1 cellular context compared by ENCODE assay signal in genomic region chrX:47562615-47563243, GRCh38.
TF ChIP-seq lines count a peak whose summit lies in the region.

No MANE protein-coding gene starts in this region.

TF ChIP-seq in GM23338, 12 proteins besides CTCF, POLR2A, EP300 and RAD21:
- TF ChIP-seq, protein P1, sequence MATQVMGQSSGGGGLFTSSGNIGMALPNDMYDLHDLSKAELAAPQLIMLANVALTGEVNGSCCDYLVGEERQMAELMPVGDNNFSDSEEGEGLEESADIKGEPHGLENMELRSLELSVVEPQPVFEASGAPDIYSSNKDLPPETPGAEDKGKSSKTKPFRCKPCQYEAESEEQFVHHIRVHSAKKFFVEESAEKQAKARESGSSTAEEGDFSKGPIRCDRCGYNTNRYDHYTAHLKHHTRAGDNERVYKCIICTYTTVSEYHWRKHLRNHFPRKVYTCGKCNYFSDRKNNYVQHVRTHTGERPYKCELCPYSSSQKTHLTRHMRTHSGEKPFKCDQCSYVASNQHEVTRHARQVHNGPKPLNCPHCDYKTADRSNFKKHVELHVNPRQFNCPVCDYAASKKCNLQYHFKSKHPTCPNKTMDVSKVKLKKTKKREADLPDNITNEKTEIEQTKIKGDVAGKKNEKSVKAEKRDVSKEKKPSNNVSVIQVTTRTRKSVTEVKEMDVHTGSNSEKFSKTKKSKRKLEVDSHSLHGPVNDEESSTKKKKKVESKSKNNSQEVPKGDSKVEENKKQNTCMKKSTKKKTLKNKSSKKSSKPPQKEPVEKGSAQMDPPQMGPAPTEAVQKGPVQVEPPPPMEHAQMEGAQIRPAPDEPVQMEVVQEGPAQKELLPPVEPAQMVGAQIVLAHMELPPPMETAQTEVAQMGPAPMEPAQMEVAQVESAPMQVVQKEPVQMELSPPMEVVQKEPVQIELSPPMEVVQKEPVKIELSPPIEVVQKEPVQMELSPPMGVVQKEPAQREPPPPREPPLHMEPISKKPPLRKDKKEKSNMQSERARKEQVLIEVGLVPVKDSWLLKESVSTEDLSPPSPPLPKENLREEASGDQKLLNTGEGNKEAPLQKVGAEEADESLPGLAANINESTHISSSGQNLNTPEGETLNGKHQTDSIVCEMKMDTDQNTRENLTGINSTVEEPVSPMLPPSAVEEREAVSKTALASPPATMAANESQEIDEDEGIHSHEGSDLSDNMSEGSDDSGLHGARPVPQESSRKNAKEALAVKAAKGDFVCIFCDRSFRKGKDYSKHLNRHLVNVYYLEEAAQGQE (IDR thresholded peaks at IDR 0.05; ENCODE audit: unreplicated experiment): no peak
- TF ChIP-seq STAT1 (IDR thresholded peaks at IDR 0.05; ENCODE audit: unreplicated experiment) (no peak), JUNB (IDR thresholded peaks at IDR 0.05; ENCODE audit: unreplicated experiment) (no peak), POLR2AphosphoS5 (IDR thresholded peaks at IDR 0.05; ENCODE audit: low read depth) (no peak), ZNF114 (CRISPR knock-in tag; IDR thresholded peaks at IDR 0.05) (no peak), ZNF331 (CRISPR knock-in tag; IDR thresholded peaks at IDR 0.05; ENCODE audit: low read depth) (no peak), CREB1 (CRISPR knock-in tag; IDR thresholded peaks at IDR 0.05; ENCODE audit: low read depth) (no peak), EZH2 (IDR thresholded peaks at IDR 0.05; ENCODE audit: low read depth, unreplicated experiment) (no peak), NANOG (IDR thresholded peaks at IDR 0.05; ENCODE audit: borderline replicate concordance) (no peak), EZH2phosphoT487 (IDR thresholded peaks at IDR 0.05; ENCODE audit: unreplicated experiment) (no peak), ETS1 (IDR thresholded peaks at IDR 0.05) (no peak)
- TF ChIP-seq, protein P2, sequence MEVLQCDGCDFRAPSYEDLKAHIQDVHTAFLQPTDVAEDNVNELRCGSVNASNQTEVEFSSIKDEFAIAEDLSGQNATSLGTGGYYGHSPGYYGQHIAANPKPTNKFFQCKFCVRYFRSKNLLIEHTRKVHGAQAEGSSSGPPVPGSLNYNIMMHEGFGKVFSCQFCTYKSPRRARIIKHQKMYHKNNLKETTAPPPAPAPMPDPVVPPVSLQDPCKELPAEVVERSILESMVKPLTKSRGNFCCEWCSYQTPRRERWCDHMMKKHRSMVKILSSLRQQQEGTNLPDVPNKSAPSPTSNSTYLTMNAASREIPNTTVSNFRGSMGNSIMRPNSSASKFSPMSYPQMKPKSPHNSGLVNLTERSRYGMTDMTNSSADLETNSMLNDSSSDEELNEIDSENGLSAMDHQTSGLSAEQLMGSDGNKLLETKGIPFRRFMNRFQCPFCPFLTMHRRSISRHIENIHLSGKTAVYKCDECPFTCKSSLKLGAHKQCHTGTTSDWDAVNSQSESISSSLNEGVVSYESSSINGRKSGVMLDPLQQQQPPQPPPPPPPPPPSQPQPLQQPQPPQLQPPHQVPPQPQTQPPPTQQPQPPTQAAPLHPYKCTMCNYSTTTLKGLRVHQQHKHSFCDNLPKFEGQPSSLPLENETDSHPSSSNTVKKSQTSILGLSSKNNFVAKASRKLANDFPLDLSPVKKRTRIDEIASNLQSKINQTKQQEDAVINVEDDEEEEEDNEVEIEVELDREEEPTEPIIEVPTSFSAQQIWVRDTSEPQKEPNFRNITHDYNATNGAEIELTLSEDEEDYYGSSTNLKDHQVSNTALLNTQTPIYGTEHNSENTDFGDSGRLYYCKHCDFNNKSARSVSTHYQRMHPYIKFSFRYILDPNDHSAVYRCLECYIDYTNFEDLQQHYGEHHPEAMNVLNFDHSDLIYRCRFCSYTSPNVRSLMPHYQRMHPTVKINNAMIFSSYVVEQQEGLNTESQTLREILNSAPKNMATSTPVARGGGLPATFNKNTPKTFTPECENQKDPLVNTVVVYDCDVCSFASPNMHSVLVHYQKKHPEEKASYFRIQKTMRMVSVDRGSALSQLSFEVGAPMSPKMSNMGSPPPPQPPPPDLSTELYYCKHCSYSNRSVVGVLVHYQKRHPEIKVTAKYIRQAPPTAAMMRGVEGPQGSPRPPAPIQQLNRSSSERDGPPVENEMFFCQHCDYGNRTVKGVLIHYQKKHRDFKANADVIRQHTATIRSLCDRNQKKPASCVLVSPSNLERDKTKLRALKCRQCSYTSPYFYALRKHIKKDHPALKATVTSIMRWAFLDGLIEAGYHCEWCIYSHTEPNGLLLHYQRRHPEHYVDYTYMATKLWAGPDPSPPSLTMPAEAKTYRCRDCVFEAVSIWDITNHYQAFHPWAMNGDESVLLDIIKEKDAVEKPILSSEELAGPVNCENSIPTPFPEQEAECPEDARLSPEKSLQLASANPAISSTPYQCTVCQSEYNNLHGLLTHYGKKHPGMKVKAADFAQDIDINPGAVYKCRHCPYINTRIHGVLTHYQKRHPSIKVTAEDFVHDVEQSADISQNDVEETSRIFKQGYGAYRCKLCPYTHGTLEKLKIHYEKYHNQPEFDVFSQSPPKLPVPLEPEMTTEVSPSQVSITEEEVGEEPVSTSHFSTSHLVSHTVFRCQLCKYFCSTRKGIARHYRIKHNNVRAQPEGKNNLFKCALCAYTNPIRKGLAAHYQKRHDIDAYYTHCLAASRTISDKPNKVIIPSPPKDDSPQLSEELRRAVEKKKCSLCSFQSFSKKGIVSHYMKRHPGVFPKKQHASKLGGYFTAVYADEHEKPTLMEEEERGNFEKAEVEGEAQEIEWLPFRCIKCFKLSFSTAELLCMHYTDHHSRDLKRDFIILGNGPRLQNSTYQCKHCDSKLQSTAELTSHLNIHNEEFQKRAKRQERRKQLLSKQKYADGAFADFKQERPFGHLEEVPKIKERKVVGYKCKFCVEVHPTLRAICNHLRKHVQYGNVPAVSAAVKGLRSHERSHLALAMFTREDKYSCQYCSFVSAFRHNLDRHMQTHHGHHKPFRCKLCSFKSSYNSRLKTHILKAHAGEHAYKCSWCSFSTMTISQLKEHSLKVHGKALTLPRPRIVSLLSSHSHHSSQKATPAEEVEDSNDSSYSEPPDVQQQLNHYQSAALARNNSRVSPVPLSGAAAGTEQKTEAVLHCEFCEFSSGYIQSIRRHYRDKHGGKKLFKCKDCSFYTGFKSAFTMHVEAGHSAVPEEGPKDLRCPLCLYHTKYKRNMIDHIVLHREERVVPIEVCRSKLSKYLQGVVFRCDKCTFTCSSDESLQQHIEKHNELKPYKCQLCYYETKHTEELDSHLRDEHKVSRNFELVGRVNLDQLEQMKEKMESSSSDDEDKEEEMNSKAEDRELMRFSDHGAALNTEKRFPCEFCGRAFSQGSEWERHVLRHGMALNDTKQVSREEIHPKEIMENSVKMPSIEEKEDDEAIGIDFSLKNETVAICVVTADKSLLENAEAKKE (CRISPR knock-in tag; IDR thresholded peaks at IDR 0.05): no peak
